ENCODE assay signal across 9 cellular contexts in the genomic region with DNA sequence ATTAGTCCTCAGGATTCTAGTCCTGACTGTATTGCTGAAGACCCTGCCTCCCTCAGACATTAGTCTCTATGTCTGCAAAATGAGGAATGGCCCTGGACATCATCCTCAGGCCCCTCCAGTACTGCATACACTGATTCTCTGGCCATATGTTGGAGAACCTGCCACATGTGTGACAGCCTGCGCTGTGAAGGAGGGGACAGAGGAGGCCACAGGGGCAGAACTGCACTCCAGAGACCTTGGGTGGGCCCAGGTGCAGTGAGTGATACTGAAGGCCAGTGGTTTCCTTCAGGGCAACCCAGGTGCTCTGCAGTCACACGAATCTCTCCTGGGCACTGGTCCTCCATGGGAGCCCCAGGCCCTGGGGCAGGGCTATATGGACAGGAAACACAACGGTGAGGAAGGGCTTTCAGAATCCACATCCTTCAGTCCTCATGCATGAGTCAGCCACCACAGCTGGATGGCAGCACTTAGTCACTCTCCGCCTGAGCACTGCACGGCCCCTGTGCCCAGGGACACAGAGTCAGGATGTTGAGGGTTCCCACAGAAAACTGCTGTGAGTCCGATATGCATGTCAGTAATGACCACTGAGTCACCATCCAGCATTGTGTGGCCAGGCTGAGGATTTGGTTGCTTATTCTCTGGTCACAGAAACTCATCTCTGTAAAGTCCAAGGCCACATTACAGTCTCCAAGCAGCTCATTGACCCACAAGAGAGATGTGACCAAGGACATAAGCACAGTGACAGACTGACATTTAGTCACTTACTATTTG.
DNase-seq lines count a peak whose midpoint lies in the region; ATAC-seq lines count a peak whose summit lies in the region.
"Had no signal": no experiment of that assay in that cellular context is flagged by ENCODE, and none has a peak within 500 bp of the region (broad histone marks: within the 10 kb centered on the region; RNA-seq: fewer than 3 reads in every experiment).

No MANE protein-coding gene starts in this region.

- peaks cover 15% of the 10 kb centered on the region for H3K4me1 Mint-ChIP-seq in activated T-cell treated with anti-CD3 and anti-CD28 coated beads, Interleukin-2, amount 50 U/mL, for 24 hours (ENCODE audit: low read depth)

- peak; percentile 72 for DNase-seq in activated CD4-positive, alpha-beta T cell treated with anti-CD3 and anti-CD28 coated beads for 48 hours
- no peak for DNase-seq in activated CD4-positive, alpha-beta T cell treated with anti-CD3 and anti-CD28 coated beads, Interleukin-2, amount 50 U/mL, for 4 hours
- DNase-seq in activated T-cell treated with anti-CD3 and anti-CD28 coated beads, Interleukin-2, amount 50 U/mL, for 24 hours = peak; percentile 36
- DNase-seq in iPS-NIHi7 (ENCODE audit: extremely low spot score) (peak; percentile 80), NCI-H510A (lab: John Stamatoyannopoulos, UW) (no peak), NCI-H446 treated with DMSO at 0.1 percent for 48 hours (lab: John Stamatoyannopoulos, UW) (no peak), D341Med (ENCODE audit: low spot score) (no peak)

- peak; percentile 49 for ATAC-seq in HG03520 (IDR thresholded peaks at IDR 0.05; ENCODE audit: unreplicated experiment)
- ATAC-seq: CD8-positive, alpha-beta T cell had no signal

- no peak overlapping the region for H3K4me3 Mint-ChIP-seq in activated T-cell treated with anti-CD3 and anti-CD28 coated beads, Interleukin-2, amount 50 U/mL, for 24 hours
- H3K4me3 Mint-ChIP-seq: CD8-positive, alpha-beta T cell had no signal

- H3K36me3 Mint-ChIP-seq in activated T-cell treated with anti-CD3 and anti-CD28 coated beads, Interleukin-2, amount 50 U/mL, for 24 hours (ENCODE audit: low read depth) = no peaks in the 10 kb centered on the region
- H3K36me3 Mint-ChIP-seq: CD8-positive, alpha-beta T cell had no signal

- no peak overlapping the region for H3K27ac Mint-ChIP-seq in activated T-cell treated with anti-CD3 and anti-CD28 coated beads, Interleukin-2, amount 50 U/mL, for 24 hours
- H3K27ac Mint-ChIP-seq: CD8-positive, alpha-beta T cell had no signal

- H3K27me3 Mint-ChIP-seq in activated T-cell treated with anti-CD3 and anti-CD28 coated beads, Interleukin-2, amount 50 U/mL, for 24 hours = peaks cover 29% of the 10 kb centered on the region

- H3K9me3 Mint-ChIP-seq in activated T-cell treated with anti-CD3 and anti-CD28 coated beads, Interleukin-2, amount 50 U/mL, for 24 hours = no peaks in the 10 kb centered on the region
- H3K9me3 Mint-ChIP-seq: CD8-positive, alpha-beta T cell had no signal

Comparison
In these comparisons a context has a peak if more than half of its experiments do, and no peak if none do; other contexts are left out.
1. DNase-seq: peak in activated CD4-positive, alpha-beta T cell treated with anti-CD3 and anti-CD28 coated beads for 48 hours (single experiment), activated T-cell treated with anti-CD3 and anti-CD28 coated beads, Interleukin-2, amount 50 U/mL, for 24 hours (single experiment) and iPS-NIHi7 (single experiment); none in activated CD4-positive, alpha-beta T cell treated with anti-CD3 and anti-CD28 coated beads, Interleukin-2, amount 50 U/mL, for 4 hours (0 of 2), NCI-H510A (single experiment), NCI-H446 treated with DMSO at 0.1 percent for 48 hours (single experiment) and D341Med (single experiment).